ENCODE assay signal across 9 cellular contexts in genomic region chr7:148261996-148262688, GRCh38.
DNase-seq lines count a peak whose midpoint lies in the region; ATAC-seq and TF ChIP-seq lines count a peak whose summit lies in the region.
"Had no signal": no experiment of that assay in that cellular context is flagged by ENCODE, and none has a peak within 500 bp of the region (broad histone marks: within the 10 kb centered on the region; RNA-seq: fewer than 3 reads in every experiment).

No MANE protein-coding gene starts in this region.

- H3K27me3 Mint-ChIP-seq in activated naive CD8-positive, alpha-beta T cell treated with anti-CD3 and anti-CD28 coated beads, Interleukin-2, amount 50 U/mL, for 24 hours = peaks cover 7% of the 10 kb centered on the region
- H3K27me3 Mint-ChIP-seq in nephron progenitor cell (ENCODE audit: low read depth, poor library complexity) = peaks cover 7% of the 10 kb centered on the region
- peaks cover 5% of the 10 kb centered on the region for H3K27me3 Mint-ChIP-seq in T-helper 2 cell treated with Interferon-gamma antibody and Interleukin-4, amounts not matched to agents 5 μg/mL and 100 μg/mL, for 36 hours (ENCODE audit: low read depth)

- H3K9me3 Mint-ChIP-seq in activated naive CD8-positive, alpha-beta T cell treated with anti-CD3 and anti-CD28 coated beads, Interleukin-2, amount 50 U/mL, for 24 hours = no peaks in the 10 kb centered on the region
- H3K9me3 Mint-ChIP-seq in nephron progenitor cell = no peaks in the 10 kb centered on the region
- H3K9me3 Mint-ChIP-seq in T-helper 2 cell treated with Interferon-gamma antibody and Interleukin-4, amounts not matched to agents 5 μg/mL and 100 μg/mL, for 36 hours = no peaks in the 10 kb centered on the region

- H3K4me3 ChIP-seq in BLaER1 treated with 17β-estradiol and CSF1 and Interleukin-3, amounts not matched to agents 10 nM and 100 nM = peak overlapping the region in 3 of 10 experiments; percentile 20 to 28 (median 21); a peak in 4 of 20 replicates

- H3K36me3 ChIP-seq in BLaER1 treated with 17β-estradiol and CSF1 and Interleukin-3, amounts not matched to agents 10 nM and 100 nM = no peaks in the 10 kb centered on the region

- ATAC-seq in HG03139 (IDR thresholded peaks at IDR 0.05; ENCODE audit: unreplicated experiment) = peak; percentile 10
- ATAC-seq in activated naive CD8-positive, alpha-beta T cell treated with anti-CD3 and anti-CD28 coated beads, Interleukin-2, amount 50 U/mL, for 24 hours = no peak
- no peak for ATAC-seq in HG03135 (IDR thresholded peaks at IDR 0.05; ENCODE audit: unreplicated experiment)

- no peaks in the 10 kb centered on the region for H3K9me3 ChIP-seq in BLaER1 treated with 17β-estradiol and CSF1 and Interleukin-3, amounts not matched to agents 10 nM and 100 nM (replicated peaks in 1 of 11)

- no peak overlapping the region for H3K27ac ChIP-seq in BLaER1 treated with 17β-estradiol and CSF1 and Interleukin-3, amounts not matched to agents 10 nM and 100 nM

- peak overlapping the region in 2 of 11 experiments; percentile 20 to 46; a peak in 3 of 22 replicates for H3K9ac ChIP-seq in BLaER1 treated with 17β-estradiol and CSF1 and Interleukin-3, amounts not matched to agents 10 nM and 100 nM

- H3K27ac Mint-ChIP-seq in activated naive CD8-positive, alpha-beta T cell treated with anti-CD3 and anti-CD28 coated beads, Interleukin-2, amount 50 U/mL, for 24 hours = no peak overlapping the region
- no peak overlapping the region for H3K27ac Mint-ChIP-seq in nephron progenitor cell
- H3K27ac Mint-ChIP-seq in T-helper 2 cell treated with Interferon-gamma antibody and Interleukin-4, amounts not matched to agents 5 μg/mL and 100 μg/mL, for 36 hours = no peak overlapping the region

- peaks cover 7% of the 10 kb centered on the region for H3K4me1 Mint-ChIP-seq in activated naive CD8-positive, alpha-beta T cell treated with anti-CD3 and anti-CD28 coated beads, Interleukin-2, amount 50 U/mL, for 24 hours
- H3K4me1 Mint-ChIP-seq in nephron progenitor cell = peaks cover 16% of the 10 kb centered on the region
- H3K4me1 Mint-ChIP-seq in T-helper 2 cell treated with Interferon-gamma antibody and Interleukin-4, amounts not matched to agents 5 μg/mL and 100 μg/mL, for 36 hours (ENCODE audit: low read depth) = peaks cover 7% of the 10 kb centered on the region

- no peak for DNase-seq in activated naive CD8-positive, alpha-beta T cell treated with anti-CD3 and anti-CD28 coated beads, Interleukin-2, amount 50 U/mL, for 24 hours
- DNase-seq in nephron progenitor cell = no peak
- no peak for DNase-seq in NCI-H510A treated with DMSO at 0.1 percent for 48 hours (lab: John Stamatoyannopoulos, UW)
- no peak for DNase-seq in islet precursor cell
- DNase-seq in T-helper 2 cell treated with Interferon-gamma antibody and Interleukin-4, amounts not matched to agents 5 μg/mL and 100 μg/mL, for 36 hours (ENCODE audit: low spot score) = no peak
- DNase-seq: NCI-H774 had no signal

- no peaks in the 10 kb centered on the region for H3K36me3 Mint-ChIP-seq in activated naive CD8-positive, alpha-beta T cell treated with anti-CD3 and anti-CD28 coated beads, Interleukin-2, amount 50 U/mL, for 24 hours (ENCODE audit: low read depth)
- no peaks in the 10 kb centered on the region for H3K36me3 Mint-ChIP-seq in nephron progenitor cell (ENCODE audit: low read depth)
- no peaks in the 10 kb centered on the region for H3K36me3 Mint-ChIP-seq in T-helper 2 cell treated with Interferon-gamma antibody and Interleukin-4, amounts not matched to agents 5 μg/mL and 100 μg/mL, for 36 hours (ENCODE audit: low read depth)

- no peaks in the 10 kb centered on the region for H3K27me3 ChIP-seq in BLaER1 treated with 17β-estradiol and CSF1 and Interleukin-3, amounts not matched to agents 10 nM and 100 nM

- no peak for TF ChIP-seq CTCF in nephron progenitor cell (IDR thresholded peaks at IDR 0.05)

- H4K20me1 ChIP-seq in BLaER1 treated with 17β-estradiol and CSF1 and Interleukin-3, amounts not matched to agents 10 nM and 100 nM = no peaks in the 10 kb centered on the region

- peaks cover 0 to 28% (median 23%) of the 10 kb centered on the region in 10 experiments; a peak in 19 of 20 replicates for H3K4me1 ChIP-seq in BLaER1 treated with 17β-estradiol and CSF1 and Interleukin-3, amounts not matched to agents 10 nM and 100 nM

- H3K4me2 ChIP-seq in BLaER1 treated with 17β-estradiol and CSF1 and Interleukin-3, amounts not matched to agents 10 nM and 100 nM = peak overlapping the region; percentile 37 to 74 (median 59)

- peak overlapping the region; percentile 56 for H3K4me3 Mint-ChIP-seq in activated naive CD8-positive, alpha-beta T cell treated with anti-CD3 and anti-CD28 coated beads, Interleukin-2, amount 50 U/mL, for 24 hours
- H3K4me3 Mint-ChIP-seq in nephron progenitor cell = peak overlapping the region; percentile 70
- H3K4me3 Mint-ChIP-seq in T-helper 2 cell treated with Interferon-gamma antibody and Interleukin-4, amounts not matched to agents 5 μg/mL and 100 μg/mL, for 36 hours = no peak overlapping the region
